In genomic region chr2:26245810-26246209, GRCh38 we compare ENCODE assay signal across 8 cellular contexts. TPM values are rescaled to one million over a fixed set of nuclear protein-coding genes. Genes with fewer than 3 reads are reported as not detected.
A peak's percentile ranks its signal among the peaks of the same experiment; 100 is the strongest.
DNase-seq lines count a peak whose midpoint lies in the region; ATAC-seq and TF ChIP-seq lines count a peak whose summit lies in the region.

No MANE protein-coding gene starts in this region.

- no peak for TF ChIP-seq CTCF in RWPE1 (conservative IDR thresholded peaks at IDR 0.05; ENCODE audit: low read depth)
- TF ChIP-seq CTCF in esophagus muscularis mucosa (IDR thresholded peaks at IDR 0.05), result no peak
- no peak for TF ChIP-seq CTCF in psoas muscle (IDR thresholded peaks at IDR 0.05)

- H3K27me3 ChIP-seq in esophagus muscularis mucosa (no peaks in the 10 kb centered on the region), psoas muscle (ENCODE audit: insufficient read depth in 3 of 3, low read length in 2 of 3) (no peaks in the 10 kb centered on the region)

- peak; percentile 48 for DNase-seq in activated naive CD4-positive, alpha-beta T cell treated with anti-CD3 and anti-CD28 coated beads for 36 hours
- DNase-seq in activated naive CD4-positive, alpha-beta T cell (lab: John Stamatoyannopoulos, UW), result no peak
- DNase-seq in RWPE1 (ENCODE audit: low spot score), result no peak
- DNase-seq in esophagus muscularis mucosa (ENCODE audit: extremely low spot score), result no peak
- no peak for DNase-seq in psoas muscle
- no peak for DNase-seq in middle frontal gyrus (ENCODE audit: extremely low spot score, low spot score)
- DNase-seq in posterior cingulate gyrus, result no peak

- POLR2A ChIA-PET in RWPE1 (lab: Yijun Ruan, JAX; ENCODE audit: low non-redundant PET), result no interaction called here

- ATAC-seq in HG02884 (IDR thresholded peaks at IDR 0.05; ENCODE audit: unreplicated experiment) (peak; percentile 46), psoas muscle (no peak)

- intact Hi-C loops in activated naive CD4-positive, alpha-beta T cell treated with anti-CD3 and anti-CD28 coated beads for 36 hours (cut with micrococcal nuclease), result loop anchor here (1.0 to 10.0 kb wide), 5 partner anchors 53 to 574 kb away; partner anchors contain the start of genes ASXL2 and DTNB
- intact Hi-C loops in esophagus muscularis mucosa (cut with DNase I) (loop anchor here (2.0 kb wide), 1 partner anchor 53 kb away; no protein-coding TSS in a partner anchor), psoas muscle (cut with DNase I) (no loop called here), posterior cingulate gyrus (cut with DNase I) (loop anchor here (2.0 to 10.0 kb wide), 2 partner anchors 51 to 101 kb away; partner anchors contain the start of genes ADGRF3 and SELENOI)

- no peaks in the 10 kb centered on the region for H3K9me3 Mint-ChIP-seq in activated naive CD4-positive, alpha-beta T cell treated with anti-CD3 and anti-CD28 coated beads for 36 hours

- no peak for TF ChIP-seq POLR2A in esophagus muscularis mucosa (IDR thresholded peaks at IDR 0.05; ENCODE audit: low read depth)

- TF ChIP-seq EP300 in esophagus muscularis mucosa (IDR thresholded peaks at IDR 0.05), result no peak

- H3K36me3 ChIP-seq in esophagus muscularis mucosa, result no peaks in the 10 kb centered on the region
- H3K36me3 ChIP-seq in psoas muscle (ENCODE audit: insufficient read depth in 1 of 2, low read depth in 1 of 2), result no peaks in the 10 kb centered on the region

- peak overlapping the region; percentile 96 for H3K27ac ChIP-seq in RWPE1
- H3K27ac ChIP-seq in esophagus muscularis mucosa (replicated peaks in 1 of 4), result peak overlapping the region; percentile 94 to 98 (median 94)
- H3K27ac ChIP-seq in psoas muscle, result peak overlapping the region; percentile 96

- H3K4me1 ChIP-seq in esophagus muscularis mucosa, result peaks cover 31 to 77% (median 68%) of the 10 kb centered on the region in 4 donors
- H3K4me1 ChIP-seq in psoas muscle, result peaks cover 67% of the 10 kb centered on the region

- CTCF ChIA-PET in activated naive CD4-positive, alpha-beta T cell treated with anti-CD3 and anti-CD28 coated beads for 36 hours (lab: Charles Lee), result no interaction called here
- CTCF ChIA-PET in RWPE1 (lab: Yijun Ruan, JAX), result no interaction called here

- peaks cover 1% of the 10 kb centered on the region for H3K36me3 Mint-ChIP-seq in activated naive CD4-positive, alpha-beta T cell treated with anti-CD3 and anti-CD28 coated beads for 36 hours (ENCODE audit: low read depth)

- peak overlapping the region; percentile 99 for H3K4me3 Mint-ChIP-seq in activated naive CD4-positive, alpha-beta T cell treated with anti-CD3 and anti-CD28 coated beads for 36 hours

- no peaks in the 10 kb centered on the region for H3K9me3 ChIP-seq in esophagus muscularis mucosa
- H3K9me3 ChIP-seq in psoas muscle, result no peaks in the 10 kb centered on the region

- H3K4me3 ChIP-seq in esophagus muscularis mucosa, result peak overlapping the region; percentile 79 to 91 (median 84)
- peak overlapping the region; percentile 79 for H3K4me3 ChIP-seq in psoas muscle

- peaks cover 41% of the 10 kb centered on the region for H3K4me1 Mint-ChIP-seq in activated naive CD4-positive, alpha-beta T cell treated with anti-CD3 and anti-CD28 coated beads for 36 hours (ENCODE audit: low read depth)

- 20% methylated on average over 3 of the region's 3 CpGs for WGBS in esophagus muscularis mucosa
- WGBS in psoas muscle, 3 donors, result 8 to 12% (median 8%) methylated on average over 3 of the region's 3 CpGs

- H3K27me3 Mint-ChIP-seq in activated naive CD4-positive, alpha-beta T cell treated with anti-CD3 and anti-CD28 coated beads for 36 hours (ENCODE audit: low read depth), result no peaks in the 10 kb centered on the region

- peak overlapping the region; percentile 97 for H3K27ac Mint-ChIP-seq in activated naive CD4-positive, alpha-beta T cell treated with anti-CD3 and anti-CD28 coated beads for 36 hours

RNA-seq across cellular contexts. Expression of gene HADHB, which starts 1.1 kb away (rescaled TPM):
- 10 to 100 TPM; 65.1 to 67.6 TPM for total RNA-seq in activated naive CD4-positive, alpha-beta T cell treated with anti-CD3 and anti-CD28 coated beads for 36 hours
- total RNA-seq in esophagus muscularis mucosa, result 100 to 1,000 TPM; 163 to 399 (median 192) TPM
- total RNA-seq in psoas muscle, result 1,000 to 10,000 TPM in 1 of 4 donors, 100 to 1,000 TPM in 3; 562 to 1,153 (median 698) TPM
- polyA plus RNA-seq in psoas muscle, result 100 to 1,000 TPM; 447 to 626 (median 616) TPM

RNA-seq across cellular contexts. Expression of gene HADHA, which starts 1.4 kb away (rescaled TPM):
- total RNA-seq in activated naive CD4-positive, alpha-beta T cell treated with anti-CD3 and anti-CD28 coated beads for 36 hours, result 100 to 1,000 TPM; 117 to 123 TPM
- total RNA-seq in esophagus muscularis mucosa (100 to 1,000 TPM; 155 to 266 (median 175) TPM), psoas muscle (100 to 1,000 TPM; 294 to 617 (median 391) TPM)
- 100 to 1,000 TPM; 195 to 370 (median 350) TPM for polyA plus RNA-seq in psoas muscle

Comparison
In these comparisons a context has a peak if more than half of its experiments do, and no peak if none do; other contexts are left out.
1. intact Hi-C loops: an anchor here in activated naive CD4-positive, alpha-beta T cell treated with anti-CD3 and anti-CD28 coated beads for 36 hours (1.0 to 10.0 kb wide), esophagus muscularis mucosa (2.0 kb wide) and posterior cingulate gyrus (2.0 to 10.0 kb wide); none called in psoas muscle.